1 cellular context compared by ENCODE assay signal in genomic region chr10:93893646-93894515, GRCh38.
A peak's percentile ranks its signal among the peaks of the same experiment; 100 is the strongest.
TF ChIP-seq lines count a peak whose summit lies in the region.

A gene with protein sequence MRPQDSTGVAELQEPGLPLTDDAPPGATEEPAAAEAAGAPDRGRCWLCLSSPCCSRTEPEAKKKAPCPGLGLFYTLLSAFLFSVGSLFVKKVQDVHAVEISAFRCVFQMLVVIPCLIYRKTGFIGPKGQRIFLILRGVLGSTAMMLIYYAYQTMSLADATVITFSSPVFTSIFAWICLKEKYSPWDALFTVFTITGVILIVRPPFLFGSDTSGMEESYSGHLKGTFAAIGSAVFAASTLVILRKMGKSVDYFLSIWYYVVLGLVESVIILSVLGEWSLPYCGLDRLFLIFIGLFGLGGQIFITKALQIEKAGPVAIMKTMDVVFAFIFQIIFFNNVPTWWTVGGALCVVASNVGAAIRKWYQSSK (plus strand): TSS chr10:93893978. CDS start chr10:93894034, 56 bp downstream.

TF ChIP-seq in K562, 482 proteins besides CTCF, POLR2A, EP300 and RAD21 (continued from another document):
- TF ChIP-seq BCLAF1 (IDR thresholded peaks at IDR 0.05; ENCODE audit: borderline replicate concordance in 1 of 2, control insufficient read depth in 1 of 2, low read depth in 2 of 2, low read length in 1 of 2) (no peak), PML (IDR thresholded peaks at IDR 0.05; ENCODE audit: low read length) (peak; percentile 26; the same call in 1 of the 2 replicates), TRIM24 (IDR thresholded peaks at IDR 0.05) (no peak), TCFL5 (CRISPR knock-in tag; conservative IDR thresholded peaks at IDR 0.05) (no peak), CXXC5 (CRISPR knock-in tag; IDR thresholded peaks at IDR 0.05) (peak; percentile 74), MAZ (CRISPR knock-in tag; conservative IDR thresholded peaks at IDR 0.05 in 1 of 2, IDR thresholded peaks at IDR 0.05 in 1 of 2) (peak; percentile 24 to 40; a peak in 2 of 4 replicates), MAX (CRISPR knock-in tag; IDR thresholded peaks at IDR 0.05) (0 out of 2 replicates have a peak, but pooled peaks have one; percentile 29), ZNF76 (CRISPR knock-in tag; IDR thresholded peaks at IDR 0.05; ENCODE audit: borderline replicate concordance) (0 out of 2 replicates have a peak, but pooled peaks have one; percentile 28), SIX5 (IDR thresholded peaks at IDR 0.05; ENCODE audit: borderline replicate concordance in 1 of 2, insufficient read depth in 1 of 2, low read depth in 1 of 2, low read length in 2 of 2) (no peak), JUND (IDR thresholded peaks at IDR 0.05; ENCODE audit: borderline replicate concordance, low read depth, low read length) (no peak), JUND (tag; IDR thresholded peaks at IDR 0.05; ENCODE audit: borderline replicate concordance, low read depth, low read length) (no peak; the same call in 2 of the 3 replicates), CHCHD3 (CRISPR knock-in tag; IDR thresholded peaks at IDR 0.05) (no peak), MNT (conservative IDR thresholded peaks at IDR 0.05) (peak in 1 of 2 experiments; percentile 56; a peak in 2 of 4 replicates), KAT8 (IDR thresholded peaks at IDR 0.05; ENCODE audit: low read depth) (no peak), ZFX (CRISPR knock-in tag; IDR thresholded peaks at IDR 0.05) (peak; percentile 65), CTBP1 (IDR thresholded peaks at IDR 0.05; ENCODE audit: borderline replicate concordance) (peak; percentile 71), NR2C2 (CRISPR knock-in tag; IDR thresholded peaks at IDR 0.05) (no peak), NR2C2 (tag; IDR thresholded peaks at IDR 0.05) (peak; percentile 24; the same call in 1 of the 2 replicates), RFX5 (IDR thresholded peaks at IDR 0.05; ENCODE audit: low read depth, low read length) (no peak), DDX20 (tag; IDR thresholded peaks at IDR 0.05; ENCODE audit: low read depth) (no peak), HNRNPUL1 (IDR thresholded peaks at IDR 0.05; ENCODE audit: low read length) (no peak), PYGO2 (tag; IDR thresholded peaks at IDR 0.05) (no peak), PKNOX1 (IDR thresholded peaks at IDR 0.05) (0 out of 2 replicates have a peak, but pooled peaks have one; percentile 18), CHD1 (IDR thresholded peaks at IDR 0.05; ENCODE audit: low read length) (peak; percentile 0), TGIF2 (CRISPR knock-in tag; IDR thresholded peaks at IDR 0.05) (no peak)
- TF ChIP-seq, protein P1, sequence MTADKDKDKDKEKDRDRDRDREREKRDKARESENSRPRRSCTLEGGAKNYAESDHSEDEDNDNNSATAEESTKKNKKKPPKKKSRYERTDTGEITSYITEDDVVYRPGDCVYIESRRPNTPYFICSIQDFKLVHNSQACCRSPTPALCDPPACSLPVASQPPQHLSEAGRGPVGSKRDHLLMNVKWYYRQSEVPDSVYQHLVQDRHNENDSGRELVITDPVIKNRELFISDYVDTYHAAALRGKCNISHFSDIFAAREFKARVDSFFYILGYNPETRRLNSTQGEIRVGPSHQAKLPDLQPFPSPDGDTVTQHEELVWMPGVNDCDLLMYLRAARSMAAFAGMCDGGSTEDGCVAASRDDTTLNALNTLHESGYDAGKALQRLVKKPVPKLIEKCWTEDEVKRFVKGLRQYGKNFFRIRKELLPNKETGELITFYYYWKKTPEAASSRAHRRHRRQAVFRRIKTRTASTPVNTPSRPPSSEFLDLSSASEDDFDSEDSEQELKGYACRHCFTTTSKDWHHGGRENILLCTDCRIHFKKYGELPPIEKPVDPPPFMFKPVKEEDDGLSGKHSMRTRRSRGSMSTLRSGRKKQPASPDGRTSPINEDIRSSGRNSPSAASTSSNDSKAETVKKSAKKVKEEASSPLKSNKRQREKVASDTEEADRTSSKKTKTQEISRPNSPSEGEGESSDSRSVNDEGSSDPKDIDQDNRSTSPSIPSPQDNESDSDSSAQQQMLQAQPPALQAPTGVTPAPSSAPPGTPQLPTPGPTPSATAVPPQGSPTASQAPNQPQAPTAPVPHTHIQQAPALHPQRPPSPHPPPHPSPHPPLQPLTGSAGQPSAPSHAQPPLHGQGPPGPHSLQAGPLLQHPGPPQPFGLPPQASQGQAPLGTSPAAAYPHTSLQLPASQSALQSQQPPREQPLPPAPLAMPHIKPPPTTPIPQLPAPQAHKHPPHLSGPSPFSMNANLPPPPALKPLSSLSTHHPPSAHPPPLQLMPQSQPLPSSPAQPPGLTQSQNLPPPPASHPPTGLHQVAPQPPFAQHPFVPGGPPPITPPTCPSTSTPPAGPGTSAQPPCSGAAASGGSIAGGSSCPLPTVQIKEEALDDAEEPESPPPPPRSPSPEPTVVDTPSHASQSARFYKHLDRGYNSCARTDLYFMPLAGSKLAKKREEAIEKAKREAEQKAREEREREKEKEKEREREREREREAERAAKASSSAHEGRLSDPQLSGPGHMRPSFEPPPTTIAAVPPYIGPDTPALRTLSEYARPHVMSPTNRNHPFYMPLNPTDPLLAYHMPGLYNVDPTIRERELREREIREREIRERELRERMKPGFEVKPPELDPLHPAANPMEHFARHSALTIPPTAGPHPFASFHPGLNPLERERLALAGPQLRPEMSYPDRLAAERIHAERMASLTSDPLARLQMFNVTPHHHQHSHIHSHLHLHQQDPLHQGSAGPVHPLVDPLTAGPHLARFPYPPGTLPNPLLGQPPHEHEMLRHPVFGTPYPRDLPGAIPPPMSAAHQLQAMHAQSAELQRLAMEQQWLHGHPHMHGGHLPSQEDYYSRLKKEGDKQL (CRISPR knock-in tag; IDR thresholded peaks at IDR 0.05; ENCODE audit: borderline replicate concordance) = no peak
- TF ChIP-seq, protein P2, sequence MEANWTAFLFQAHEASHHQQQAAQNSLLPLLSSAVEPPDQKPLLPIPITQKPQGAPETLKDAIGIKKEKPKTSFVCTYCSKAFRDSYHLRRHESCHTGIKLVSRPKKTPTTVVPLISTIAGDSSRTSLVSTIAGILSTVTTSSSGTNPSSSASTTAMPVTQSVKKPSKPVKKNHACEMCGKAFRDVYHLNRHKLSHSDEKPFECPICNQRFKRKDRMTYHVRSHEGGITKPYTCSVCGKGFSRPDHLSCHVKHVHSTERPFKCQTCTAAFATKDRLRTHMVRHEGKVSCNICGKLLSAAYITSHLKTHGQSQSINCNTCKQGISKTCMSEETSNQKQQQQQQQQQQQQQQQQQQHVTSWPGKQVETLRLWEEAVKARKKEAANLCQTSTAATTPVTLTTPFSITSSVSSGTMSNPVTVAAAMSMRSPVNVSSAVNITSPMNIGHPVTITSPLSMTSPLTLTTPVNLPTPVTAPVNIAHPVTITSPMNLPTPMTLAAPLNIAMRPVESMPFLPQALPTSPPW (CRISPR knock-in tag; IDR thresholded peaks at IDR 0.05) = peak; percentile 78
- TF ChIP-seq, protein P3, sequence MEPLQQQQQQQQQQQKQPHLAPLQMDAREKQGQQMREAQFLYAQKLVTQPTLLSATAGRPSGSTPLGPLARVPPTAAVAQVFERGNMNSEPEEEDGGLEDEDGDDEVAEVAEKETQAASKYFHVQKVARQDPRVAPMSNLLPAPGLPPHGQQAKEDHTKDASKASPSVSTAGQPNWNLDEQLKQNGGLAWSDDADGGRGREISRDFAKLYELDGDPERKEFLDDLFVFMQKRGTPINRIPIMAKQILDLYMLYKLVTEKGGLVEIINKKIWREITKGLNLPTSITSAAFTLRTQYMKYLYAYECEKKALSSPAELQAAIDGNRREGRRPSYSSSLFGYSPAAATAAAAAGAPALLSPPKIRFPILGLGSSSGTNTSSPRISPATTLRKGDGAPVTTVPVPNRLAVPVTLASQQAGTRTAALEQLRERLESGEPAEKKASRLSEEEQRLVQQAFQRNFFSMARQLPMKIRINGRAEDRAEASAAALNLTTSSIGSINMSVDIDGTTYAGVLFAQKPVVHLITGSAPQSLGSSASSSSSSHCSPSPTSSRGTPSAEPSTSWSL (CRISPR knock-in tag; IDR thresholded peaks at IDR 0.05; ENCODE audit: borderline replicate concordance) = no peak
